ENCODE assay signal across 20 cellular contexts in genomic region chr4:145320269-145320668, GRCh38.
"Had no signal": no experiment of that assay in that cellular context is flagged by ENCODE, and none has a peak within 500 bp of the region (broad histone marks: within the 10 kb centered on the region; RNA-seq: fewer than 3 reads in every experiment).

No MANE protein-coding gene starts in this region.

- H3K27ac ChIP-seq: breast epithelium, epithelial cell of prostate, hepatocyte, right lobe of liver, skin epidermis, tibial artery had no signal

- H3K9me3 ChIP-seq: breast epithelium, right lobe of liver, tibial artery had no signal

- H3K4me3 ChIP-seq: breast epithelium, hepatocyte, right lobe of liver, skin epidermis, tibial artery had no signal

- H3K4me2 ChIP-seq: hepatocyte had no signal

- H3K79me2 ChIP-seq: hepatocyte had no signal

- H3K27me3 ChIP-seq: breast epithelium, hepatocyte, right lobe of liver, tibial artery had no signal

- H3K36me3 ChIP-seq: breast epithelium, right lobe of liver, tibial artery had no signal

- H3K4me1 ChIP-seq: breast epithelium, right lobe of liver, tibial artery had no signal

- ATAC-seq: left ventricle myocardium superior; right lobe of liver; stimulated activated naive CD8-positive, alpha-beta T cell treated with anti-CD3 and anti-CD28 coated beads, Interleukin-15, amount 100 ng/mL, for 72 hours; WTC11 had no signal

- H2AFZ ChIP-seq: hepatocyte had no signal

- DNase-seq: activated naive CD4-positive, alpha-beta T cell treated with Interleukin-2 at 50 U/mL for 16 hours; activated naive CD8-positive, alpha-beta T cell treated with anti-CD3 and anti-CD28 coated beads for 36 hours; activated T-cell treated with anti-CD3 and anti-CD28 coated beads, Interleukin-2, amount 50 U/mL, for 1 hour; endodermal cell; foreskin melanocyte; immature natural killer cell; kidney glomerular epithelial cell; left ventricle myocardium superior; occipital lobe; posterior cingulate gyrus; right lobe of liver; stimulated activated CD4-positive, alpha-beta T cell treated with anti-CD3 and anti-CD28 coated beads, Interleukin-1b, Interleukin-23, amount 100 ng/mL, for 48 hours; stimulated activated naive CD8-positive, alpha-beta T cell treated with anti-CD3 and anti-CD28 coated beads, Interleukin-15, amount 100 ng/mL, for 72 hours; T-helper 1 cell; tibial artery had no signal
